Comparison of ENCODE assay signal across 14 cellular contexts in the genomic region with DNA sequence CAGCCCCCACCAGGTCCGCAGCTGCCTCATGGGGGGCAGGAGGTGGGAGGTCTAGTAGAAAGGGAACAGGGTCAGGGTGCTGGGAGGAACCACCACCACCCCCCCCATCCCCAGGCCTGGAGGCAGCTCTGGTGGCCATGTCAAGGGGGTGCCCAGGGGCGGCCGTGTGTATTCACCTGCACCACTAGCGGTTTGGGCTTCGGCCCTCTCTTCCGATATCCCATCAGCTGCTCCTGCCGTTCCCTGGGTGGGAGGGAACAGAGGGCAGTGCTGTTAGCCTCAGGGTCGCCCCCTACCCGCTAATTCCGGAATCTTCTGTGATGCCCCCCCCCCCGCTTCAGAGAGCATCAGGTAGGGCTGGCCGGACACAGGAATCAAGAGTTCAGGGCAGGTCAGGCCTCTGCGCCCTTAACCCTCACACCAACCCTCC. TPM values are rescaled to one million over a fixed set of nuclear protein-coding genes. Genes with fewer than 3 reads are reported as not detected.
A peak's percentile ranks its signal among the peaks of the same experiment; 100 is the strongest.
DNase-seq lines count a peak whose midpoint lies in the region; ATAC-seq and TF ChIP-seq lines count a peak whose summit lies in the region.
"Had no signal": no experiment of that assay in that cellular context is flagged by ENCODE, and none has a peak within 500 bp of the region (broad histone marks: within the 10 kb centered on the region; RNA-seq: fewer than 3 reads in every experiment).

No MANE protein-coding gene starts in this region.

- ATAC-seq in body of pancreas: no peak
- ATAC-seq in naive thymus-derived CD4-positive, alpha-beta T cell: no peak
- ATAC-seq in GM21528 (IDR thresholded peaks at IDR 0.05; ENCODE audit: low FRiP score, unreplicated experiment): no peak
- no peak for ATAC-seq in HG02678 (IDR thresholded peaks at IDR 0.05; ENCODE audit: unreplicated experiment)
- ATAC-seq: activated CD8-positive, alpha-beta memory T cell treated with anti-CD3 and anti-CD28 coated beads, Interleukin-2, amount 10 ng/mL, durations not matched to agents 7 days and 5 days had no signal

- POLR2A ChIA-PET in HEK293 (lab: Yijun Ruan, JAX): interaction anchor here (0.7 to 3.5 kb wide), 6 partner anchors 16 to 100 kb away, joined by 3 to 23 read pairs (median 4); a partner anchor contains a TSS
- POLR2A ChIA-PET in naive thymus-derived CD4-positive, alpha-beta T cell (lab: Charles Lee): interaction anchor here (1.0 to 2.9 kb wide), 7 partner anchors 9 to 39 kb away, joined by 3 to 16 read pairs (median 4); a partner anchor contains a TSS

- H3K27ac ChIP-seq in C4-2B (peak overlapping the region; percentile 94), HEK293 (ENCODE audit: extremely low read depth, low read depth, low read length) (no peak overlapping the region), body of pancreas (peak overlapping the region in 2 of 4 donors; percentile 27 to 93)
- no peak overlapping the region for H3K27ac ChIP-seq in naive thymus-derived CD4-positive, alpha-beta T cell (ENCODE audit: low read depth, low read length)

- H3K4me3 ChIP-seq in HEK293 (ENCODE audit: low read depth, low read length) (no peak overlapping the region), body of pancreas (no peak overlapping the region)
- H3K4me3 ChIP-seq in naive thymus-derived CD4-positive, alpha-beta T cell (ENCODE audit: low read length): no peak overlapping the region

- WGBS in body of pancreas, 2 donors: 71 to 91% methylated on average over 7 to 10 of the region's 13 CpGs

- peak overlapping the region in 6 of 10 donors; percentile 9 to 95 (median 22) for H3K4me3 Mint-ChIP-seq in naive thymus-derived CD4-positive, alpha-beta T cell
- H3K4me3 Mint-ChIP-seq: activated CD8-positive, alpha-beta memory T cell treated with anti-CD3 and anti-CD28 coated beads, Interleukin-2, amount 10 ng/mL, durations not matched to agents 7 days and 5 days had no signal

- CTCF ChIA-PET in HEK293 (lab: Yijun Ruan, JAX): interaction anchor here (0.5 to 2.0 kb wide), 16 partner anchors 8 to 294 kb away, joined by 3 to 15 read pairs (median 6); no protein-coding TSS in a partner anchor
- CTCF ChIA-PET in naive thymus-derived CD4-positive, alpha-beta T cell (lab: Charles Lee): interaction anchor here (0.7 to 1.1 kb wide), 6 partner anchors 10 to 159 kb away, joined by 3 to 5 read pairs (median 3); no protein-coding TSS in a partner anchor

- H3K4me1 ChIP-seq in HEK293 (ENCODE audit: control insufficient read depth, insufficient read depth, low read length) (peaks cover 22% of the 10 kb centered on the region), body of pancreas (peaks cover 78% of the 10 kb centered on the region)
- peaks cover 30 to 42% of the 10 kb centered on the region in 2 donors for H3K4me1 ChIP-seq in naive thymus-derived CD4-positive, alpha-beta T cell (ENCODE audit: control insufficient read depth in 2 of 2, insufficient read depth in 2 of 2, low read length in 2 of 2)

- H3K9me3 ChIP-seq in HEK293 (ENCODE audit: control insufficient read depth, insufficient read depth, low read depth, low read length) (no peaks in the 10 kb centered on the region), body of pancreas (no peaks in the 10 kb centered on the region)
- H3K9me3 ChIP-seq in naive thymus-derived CD4-positive, alpha-beta T cell (ENCODE audit: control insufficient read depth in 2 of 3, low read length in 3 of 3): no peaks in the 10 kb centered on the region

- H3K36me3 ChIP-seq in HEK293 (ENCODE audit: control insufficient read depth in 2 of 2, insufficient read depth in 1 of 2, low read length in 2 of 2) (peaks cover 0 to 41% of the 10 kb centered on the region in 2 experiments; a peak in 1 of 3 replicates), body of pancreas (replicated peaks in 1 of 2; ENCODE audit: insufficient read depth in 1 of 2, low read depth in 2 of 2) (peaks cover 0 to 1% of the 10 kb centered on the region in 2 donors)
- peaks cover 5 to 32% (median 13%) of the 10 kb centered on the region in 3 experiments for H3K36me3 ChIP-seq in naive thymus-derived CD4-positive, alpha-beta T cell (ENCODE audit: control insufficient read depth in 2 of 3, insufficient read depth in 3 of 3, low read length in 3 of 3)

- H3K27me3 ChIP-seq in body of pancreas: peaks cover 0 to 5% of the 10 kb centered on the region in 2 donors
- H3K27me3 ChIP-seq in naive thymus-derived CD4-positive, alpha-beta T cell (ENCODE audit: control insufficient read depth in 2 of 2, insufficient read depth in 2 of 2, low read length in 2 of 2): peaks cover 0 to 7% of the 10 kb centered on the region in 2 donors

- TF ChIP-seq POLR2A in body of pancreas (IDR thresholded peaks at IDR 0.05): no peak

- peaks cover 5 to 22% (median 14%) of the 10 kb centered on the region in 5 donors for H3K36me3 Mint-ChIP-seq in naive thymus-derived CD4-positive, alpha-beta T cell

- no peak overlapping the region for H3K27ac Mint-ChIP-seq in naive thymus-derived CD4-positive, alpha-beta T cell
- H3K27ac Mint-ChIP-seq: activated CD8-positive, alpha-beta memory T cell treated with anti-CD3 and anti-CD28 coated beads, Interleukin-2, amount 10 ng/mL, durations not matched to agents 7 days and 5 days had no signal

- H3K27me3 Mint-ChIP-seq in naive thymus-derived CD4-positive, alpha-beta T cell: peaks cover 0 to 7% (median 0%) of the 10 kb centered on the region in 5 donors

- peak in 3 of 4 donors; percentile 13 to 27 (median 23) for DNase-seq in body of pancreas
- DNase-seq in naive thymus-derived CD4-positive, alpha-beta T cell: no peak
- DNase-seq in medulla oblongata (ENCODE audit: extremely low spot score): no peak
- DNase-seq in EL: no peak
- DNase-seq: activated CD8-positive, alpha-beta memory T cell treated with anti-CD3 and anti-CD28 coated beads, Interleukin-2, amount 10 ng/mL, durations not matched to agents 7 days and 5 days; AML-193; DMS79 treated with DMSO at 0.1 percent for 48 hours; mesenchymal stem cell; NCI-H1092; NK-92 treated with Interleukin-12 subunit alpha and Interleukin-12 subunit beta, amount 100 ng/mL, for 24 hours had no signal

- TF ChIP-seq CTCF in C4-2B (conservative IDR thresholded peaks at IDR 0.05) (no peak), HEK293 (tag by site-specific recombination; IDR thresholded peaks at IDR 0.05) (no peak), body of pancreas (IDR thresholded peaks at IDR 0.05) (no peak)

- peaks cover 13 to 49% (median 27%) of the 10 kb centered on the region in 7 donors for H3K4me1 Mint-ChIP-seq in naive thymus-derived CD4-positive, alpha-beta T cell

- H3K9me3 Mint-ChIP-seq in naive thymus-derived CD4-positive, alpha-beta T cell: peaks cover 0 to 6% (median 0%) of the 10 kb centered on the region in 11 donors

- intact Hi-C loops in body of pancreas (cut with DNase I): no loop called here
- intact Hi-C loops in naive thymus-derived CD4-positive, alpha-beta T cell (cut with micrococcal nuclease): loop anchor here (5.0 kb wide), 2 partner anchors 108 to 312 kb away; a partner anchor contains a TSS

TF ChIP-seq in HEK293, 187 proteins besides CTCF, POLR2A, EP300 and RAD21:
- TF ChIP-seq, protein P1, sequence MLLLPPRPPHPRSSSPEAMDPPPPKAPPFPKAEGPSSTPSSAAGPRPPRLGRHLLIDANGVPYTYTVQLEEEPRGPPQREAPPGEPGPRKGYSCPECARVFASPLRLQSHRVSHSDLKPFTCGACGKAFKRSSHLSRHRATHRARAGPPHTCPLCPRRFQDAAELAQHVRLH (tag by site-specific recombination; IDR thresholded peaks at IDR 0.05): no peak
- TF ChIP-seq GLIS2 (tag by site-specific recombination; IDR thresholded peaks at IDR 0.05): peak; percentile 26

RNA-seq across cellular contexts. Expression of a gene that starts 3.8 kb away (rescaled TPM):
- total RNA-seq in body of pancreas: 10 to 100 TPM; 15.6 to 17.8 TPM
- total RNA-seq in naive thymus-derived CD4-positive, alpha-beta T cell: 100 to 1,000 TPM in 2 of 5 experiments, 10 to 100 TPM in 3; 37.7 to 134 (median 84.4) TPM
- polyA plus RNA-seq in naive thymus-derived CD4-positive, alpha-beta T cell: 1 to 10 TPM; 4.0 to 7.4 TPM

RNA-seq across cellular contexts. Expression of a gene that starts 38.6 kb away (rescaled TPM):
- 1 to 10 TPM; 1.6 to 1.8 TPM for total RNA-seq in body of pancreas
- 10 to 100 TPM in 1 of 5 experiments, 1 to 10 TPM in 4; 2.4 to 11.9 (median 3.0) TPM for total RNA-seq in naive thymus-derived CD4-positive, alpha-beta T cell
- polyA plus RNA-seq in naive thymus-derived CD4-positive, alpha-beta T cell: 1 to 10 TPM in 1 of 2 donors, under 1 TPM in 1; 0.96 to 1.9 TPM

RNA-seq across cellular contexts. Expression of a gene that starts 57.5 kb away (rescaled TPM):
- 1 to 10 TPM; 1.6 to 2.0 TPM for total RNA-seq in body of pancreas
- 1 to 10 TPM in 1 of 5 experiments, under 1 TPM in 4; 0.24 to 4.4 (median 0.41) TPM for total RNA-seq in naive thymus-derived CD4-positive, alpha-beta T cell
- under 1 TPM in 1 of 2 donors, not detected in 1; 0.41 TPM for polyA plus RNA-seq in naive thymus-derived CD4-positive, alpha-beta T cell

Comparison
In these comparisons a context has a peak if more than half of its experiments do, and no peak if none do; other contexts are left out.
1. DNase-seq: peak in body of pancreas (3 of 4); none in naive thymus-derived CD4-positive, alpha-beta T cell (0 of 9), medulla oblongata (single experiment) and EL (single experiment).